ENCODE assay signal across 12 cellular contexts in genomic region chr16:85878875-85879274, GRCh38. TPM values are rescaled to one million over a fixed set of nuclear protein-coding genes. Genes with fewer than 3 reads are reported as not detected.
A peak's percentile ranks its signal among the peaks of the same experiment; 100 is the strongest.
DNase-seq lines count a peak whose midpoint lies in the region; ATAC-seq and TF ChIP-seq lines count a peak whose summit lies in the region.
"Had no signal": no experiment of that assay in that cellular context is flagged by ENCODE, and none has a peak within 500 bp of the region (broad histone marks: within the 10 kb centered on the region; RNA-seq: fewer than 3 reads in every experiment).

No MANE protein-coding gene starts in this region.

- peaks cover 5% of the 10 kb centered on the region for H3K4me1 Mint-ChIP-seq in activated CD8-positive, alpha-beta memory T cell treated with anti-CD3 and anti-CD28 coated beads, Interleukin-2, amount 10 ng/mL, durations not matched to agents 7 days and 5 days

- H3K4me3 Mint-ChIP-seq in activated CD8-positive, alpha-beta memory T cell treated with anti-CD3 and anti-CD28 coated beads, Interleukin-2, amount 10 ng/mL, durations not matched to agents 7 days and 5 days = no peak overlapping the region
- H3K4me3 Mint-ChIP-seq: activated CD4-positive, alpha-beta T cell treated with anti-CD3 and anti-CD28 coated beads, Interleukin-2, amount 10 ng/mL, durations not matched to agents 24 days and 14 days; activated naive CD8-positive, alpha-beta T cell had no signal

- H3K36me3 Mint-ChIP-seq in activated CD8-positive, alpha-beta memory T cell treated with anti-CD3 and anti-CD28 coated beads, Interleukin-2, amount 10 ng/mL, durations not matched to agents 7 days and 5 days = no peaks in the 10 kb centered on the region
- H3K36me3 Mint-ChIP-seq: activated naive CD8-positive, alpha-beta T cell had no signal

- peaks cover 80% of the 10 kb centered on the region for H3K27me3 Mint-ChIP-seq in activated CD8-positive, alpha-beta memory T cell treated with anti-CD3 and anti-CD28 coated beads, Interleukin-2, amount 10 ng/mL, durations not matched to agents 7 days and 5 days
- H3K27me3 Mint-ChIP-seq: activated naive CD8-positive, alpha-beta T cell had no signal

- DNase-seq in GM04504 (ENCODE audit: low read depth) = peak; percentile 47
- DNase-seq in RWPE1 (ENCODE audit: low spot score) = peak; percentile 53
- peak; percentile 26 for DNase-seq in fibroblast of the conjunctiva (ENCODE audit: low read depth)
- DNase-seq in smooth muscle cell of the brain vasculature (ENCODE audit: low read depth, low spot score) = peak; percentile 17
- no peak for DNase-seq in NCI-H1436 (lab: John Stamatoyannopoulos, UW)
- DNase-seq in activated T-cell treated with anti-CD3 and anti-CD28 coated beads, Interleukin-2, amount 50 U/mL, for 48 hours = no peak
- DNase-seq in activated CD8-positive, alpha-beta memory T cell treated with anti-CD3 and anti-CD28 coated beads, Interleukin-2, amount 10 ng/mL, durations not matched to agents 7 days and 5 days = no peak
- DNase-seq: activated CD4-positive, alpha-beta T cell treated with anti-CD3 and anti-CD28 coated beads, Interleukin-2, amount 10 ng/mL, durations not matched to agents 24 days and 14 days; NCI-H2081 treated with DMSO at 0.1 percent for 48 hours; sigmoid colon had no signal

- H3K9me3 Mint-ChIP-seq in activated CD8-positive, alpha-beta memory T cell treated with anti-CD3 and anti-CD28 coated beads, Interleukin-2, amount 10 ng/mL, durations not matched to agents 7 days and 5 days (ENCODE audit: low read depth) = no peaks in the 10 kb centered on the region

- CTCF ChIA-PET in RWPE1 (lab: Yijun Ruan, JAX) = no interaction called here
- CTCF ChIA-PET in activated CD8-positive, alpha-beta memory T cell treated with anti-CD3 and anti-CD28 coated beads, Interleukin-2, amount 10 ng/mL, durations not matched to agents 7 days and 5 days (lab: Charles Lee) = no interaction called here

- POLR2A ChIA-PET in RWPE1 (lab: Yijun Ruan, JAX; ENCODE audit: low non-redundant PET) = no interaction called here

- no peak overlapping the region for H3K27ac Mint-ChIP-seq in activated CD8-positive, alpha-beta memory T cell treated with anti-CD3 and anti-CD28 coated beads, Interleukin-2, amount 10 ng/mL, durations not matched to agents 7 days and 5 days
- H3K27ac Mint-ChIP-seq: activated CD4-positive, alpha-beta T cell treated with anti-CD3 and anti-CD28 coated beads, Interleukin-2, amount 10 ng/mL, durations not matched to agents 24 days and 14 days; activated naive CD8-positive, alpha-beta T cell had no signal

- no peak for ATAC-seq in activated CD8-positive, alpha-beta memory T cell treated with anti-CD3 and anti-CD28 coated beads, Interleukin-2, amount 10 ng/mL, durations not matched to agents 7 days and 5 days

- TF ChIP-seq CTCF in RWPE1 (conservative IDR thresholded peaks at IDR 0.05; ENCODE audit: low read depth) = no peak

- H3K27ac ChIP-seq in RWPE1 = no peak overlapping the region
- H3K27ac ChIP-seq: sigmoid colon, SK-N-MC had no signal

RNA-seq across cellular contexts. Expression of gene IRF8, which starts 20.1 kb away (rescaled TPM):
- 10 to 100 TPM in 1 of 2 experiments, 1 to 10 TPM in 1; 8.4 to 11.1 TPM for total RNA-seq in activated CD8-positive, alpha-beta memory T cell treated with anti-CD3 and anti-CD28 coated beads, Interleukin-2, amount 10 ng/mL, durations not matched to agents 7 days and 5 days

Comparison
In these comparisons a context has a peak if more than half of its experiments do, and no peak if none do; other contexts are left out.
1. DNase-seq: peak in GM04504 (single experiment), RWPE1 (single experiment), fibroblast of the conjunctiva (single experiment) and smooth muscle cell of the brain vasculature (single experiment); none in NCI-H1436 (single experiment), activated T-cell treated with anti-CD3 and anti-CD28 coated beads, Interleukin-2, amount 50 U/mL, for 48 hours (0 of 2) and activated CD8-positive, alpha-beta memory T cell treated with anti-CD3 and anti-CD28 coated beads, Interleukin-2, amount 10 ng/mL, durations not matched to agents 7 days and 5 days (single experiment).